ENCODE assay signal across 1 cellular context in the genomic region with DNA sequence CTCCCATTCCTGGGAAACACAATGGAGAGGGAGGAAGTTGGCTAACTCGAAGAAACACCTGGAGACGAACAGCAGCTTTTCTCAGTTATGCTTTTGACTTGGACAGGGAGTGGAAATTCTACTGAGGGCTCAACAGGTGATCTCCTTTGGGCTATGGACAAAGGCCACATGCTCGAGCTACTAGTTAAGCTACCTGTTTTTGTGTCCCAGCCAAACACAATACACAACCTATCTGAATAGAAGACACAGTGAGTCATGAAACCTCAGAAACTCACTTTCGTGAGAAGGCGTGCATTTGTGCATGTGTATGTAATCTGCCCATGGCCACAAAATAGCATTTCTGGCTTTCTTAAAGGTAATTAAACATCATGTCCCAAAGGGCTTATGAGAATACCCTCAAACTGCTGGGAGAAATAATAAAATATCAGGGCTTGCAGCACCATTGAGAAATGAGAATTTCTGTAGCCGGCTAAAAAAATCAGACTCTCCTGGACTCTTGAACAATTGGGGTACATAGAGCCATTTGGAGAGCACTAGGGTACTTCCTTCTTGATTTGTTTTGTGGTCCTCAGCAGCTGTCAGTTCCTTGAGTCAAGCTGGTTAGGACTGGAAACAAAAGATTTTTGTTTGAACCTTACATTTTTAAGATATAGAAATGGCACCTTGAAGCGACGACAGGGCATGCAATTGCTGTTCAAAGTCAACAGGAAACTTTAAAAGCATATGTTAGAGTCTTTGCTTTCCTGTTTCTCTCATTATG.
TF ChIP-seq lines count a peak whose summit lies in the region.

No MANE protein-coding gene starts in this region.

TF ChIP-seq in endothelial cell of umbilical vein, 7 proteins besides CTCF, POLR2A, EP300 and RAD21:
- TF ChIP-seq MYC (IDR thresholded peaks at IDR 0.05; ENCODE audit: low read depth, low read length) (no peak), POLR2AphosphoS5 (IDR thresholded peaks at IDR 0.05; ENCODE audit: insufficient read depth, low read depth, low read length) (no peak), EZH2 (IDR thresholded peaks at IDR 0.05; ENCODE audit: borderline replicate concordance, low read depth, low read length, severe bottlenecking) (no peak), GATA2 (IDR thresholded peaks at IDR 0.05; ENCODE audit: insufficient read depth, insufficient read length, low read depth, low read length) (no peak), JUN (IDR thresholded peaks at IDR 0.05; ENCODE audit: borderline replicate concordance, insufficient read depth, insufficient read length, low read depth) (no peak), FOS (IDR thresholded peaks at IDR 0.05; ENCODE audit: borderline replicate concordance, insufficient read depth, low read length) (no peak)
- TF ChIP-seq, protein P1, sequence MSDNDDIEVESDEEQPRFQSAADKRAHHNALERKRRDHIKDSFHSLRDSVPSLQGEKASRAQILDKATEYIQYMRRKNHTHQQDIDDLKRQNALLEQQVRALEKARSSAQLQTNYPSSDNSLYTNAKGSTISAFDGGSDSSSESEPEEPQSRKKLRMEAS (IDR thresholded peaks at IDR 0.05; ENCODE audit: insufficient read depth, insufficient read length), result no peak
TF ChIP-seq in endothelial cell of umbilical vein: peak in this region for 0.
